ENCODE assay signal across 2 cellular contexts in genomic region chr2:32838949-32839348, GRCh38.
TF ChIP-seq lines count a peak whose summit lies in the region.

No MANE protein-coding gene starts in this region.

TF ChIP-seq in SK-N-SH, 30 proteins besides CTCF, POLR2A, EP300 and RAD21 (continued from another document):
- no peak for TF ChIP-seq POLR2AphosphoS5 (IDR thresholded peaks at IDR 0.05; ENCODE audit: low read depth, low read length)
- TF ChIP-seq NFIC (IDR thresholded peaks at IDR 0.05; ENCODE audit: borderline replicate concordance): no peak

TF ChIP-seq in SK-N-SH treated with all-trans-retinoic acid at 6 μM for 48 hours, 23 proteins besides CTCF, POLR2A, EP300 and RAD21 (continued from another document):
- TF ChIP-seq ESRRG (CRISPR knock-in tag; IDR thresholded peaks at IDR 0.05): no peak
- TF ChIP-seq, protein P1, sequence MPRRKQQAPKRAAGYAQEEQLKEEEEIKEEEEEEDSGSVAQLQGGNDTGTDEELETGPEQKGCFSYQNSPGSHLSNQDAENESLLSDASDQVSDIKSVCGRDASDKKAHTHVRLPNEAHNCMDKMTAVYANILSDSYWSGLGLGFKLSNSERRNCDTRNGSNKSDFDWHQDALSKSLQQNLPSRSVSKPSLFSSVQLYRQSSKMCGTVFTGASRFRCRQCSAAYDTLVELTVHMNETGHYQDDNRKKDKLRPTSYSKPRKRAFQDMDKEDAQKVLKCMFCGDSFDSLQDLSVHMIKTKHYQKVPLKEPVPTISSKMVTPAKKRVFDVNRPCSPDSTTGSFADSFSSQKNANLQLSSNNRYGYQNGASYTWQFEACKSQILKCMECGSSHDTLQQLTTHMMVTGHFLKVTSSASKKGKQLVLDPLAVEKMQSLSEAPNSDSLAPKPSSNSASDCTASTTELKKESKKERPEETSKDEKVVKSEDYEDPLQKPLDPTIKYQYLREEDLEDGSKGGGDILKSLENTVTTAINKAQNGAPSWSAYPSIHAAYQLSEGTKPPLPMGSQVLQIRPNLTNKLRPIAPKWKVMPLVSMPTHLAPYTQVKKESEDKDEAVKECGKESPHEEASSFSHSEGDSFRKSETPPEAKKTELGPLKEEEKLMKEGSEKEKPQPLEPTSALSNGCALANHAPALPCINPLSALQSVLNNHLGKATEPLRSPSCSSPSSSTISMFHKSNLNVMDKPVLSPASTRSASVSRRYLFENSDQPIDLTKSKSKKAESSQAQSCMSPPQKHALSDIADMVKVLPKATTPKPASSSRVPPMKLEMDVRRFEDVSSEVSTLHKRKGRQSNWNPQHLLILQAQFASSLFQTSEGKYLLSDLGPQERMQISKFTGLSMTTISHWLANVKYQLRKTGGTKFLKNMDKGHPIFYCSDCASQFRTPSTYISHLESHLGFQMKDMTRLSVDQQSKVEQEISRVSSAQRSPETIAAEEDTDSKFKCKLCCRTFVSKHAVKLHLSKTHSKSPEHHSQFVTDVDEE (CRISPR knock-in tag; IDR thresholded peaks at IDR 0.05): no peak
- no peak for TF ChIP-seq ZC3H10 (CRISPR knock-in tag; IDR thresholded peaks at IDR 0.05)
- no peak for TF ChIP-seq OSR1 (CRISPR knock-in tag; IDR thresholded peaks at IDR 0.05)
- TF ChIP-seq PPARA (CRISPR knock-in tag; IDR thresholded peaks at IDR 0.05; ENCODE audit: borderline replicate concordance): no peak
- no peak for TF ChIP-seq ZFP3 (CRISPR knock-in tag; IDR thresholded peaks at IDR 0.05)
TF ChIP-seq in SK-N-SH treated with all-trans-retinoic acid at 6 μM for 48 hours: peak in this region for 0.
